ENCODE assay signal across 14 cellular contexts in genomic region chr9:108786756-108787663, GRCh38.
DNase-seq lines count a peak whose midpoint lies in the region; ATAC-seq, FAIRE-seq and TF ChIP-seq lines count a peak whose summit lies in the region.
"Had no signal": no experiment of that assay in that cellular context is flagged by ENCODE, and none has a peak within 500 bp of the region (broad histone marks: within the 10 kb centered on the region; RNA-seq: fewer than 3 reads in every experiment).

No MANE protein-coding gene starts in this region.

- H3K4me3 Mint-ChIP-seq in astrocyte (ENCODE audit: unreplicated experiment) (peak overlapping the region; percentile 15), CD14-positive monocyte (no peak overlapping the region)
- H3K4me3 Mint-ChIP-seq: CD4-positive, alpha-beta memory T cell; stimulated activated naive CD8-positive, alpha-beta T cell treated with anti-CD3 and anti-CD28 coated beads, Interleukin-15, Interleukin-2, amounts not matched to agents 100 ng/mL and 50 ng/mL, for 24 hours; T-helper 2 cell treated with Interferon-gamma antibody and Interleukin-4, amounts not matched to agents 5 μg/mL and 100 μg/mL, for 36 hours had no signal

- H4K20me1 ChIP-seq in astrocyte (ENCODE audit: insufficient read depth, low read length) = no peaks in the 10 kb centered on the region

- H3K9ac ChIP-seq in astrocyte (ENCODE audit: low read length) = peak overlapping the region; percentile 13

- H3K36me3 Mint-ChIP-seq in astrocyte (ENCODE audit: low read depth, unreplicated experiment) (no peaks in the 10 kb centered on the region), CD14-positive monocyte (no peaks in the 10 kb centered on the region)
- H3K36me3 Mint-ChIP-seq: CD4-positive, alpha-beta memory T cell had no signal

- TF ChIP-seq CTCF in A673 (conservative IDR thresholded peaks at IDR 0.05; ENCODE audit: low read depth, low read length) (no peak), astrocyte (IDR thresholded peaks at IDR 0.05; ENCODE audit: insufficient read depth, low read depth, low read length) (no peak), kidney epithelial cell (IDR thresholded peaks at IDR 0.05; ENCODE audit: insufficient read depth, low read length, poor library complexity, severe bottlenecking) (no peak), CD14-positive monocyte (IDR thresholded peaks at IDR 0.05) (no peak)

- no peak overlapping the region for H3K4me3 ChIP-seq in A673 (ENCODE audit: low read depth, low read length, poor library complexity, severe bottlenecking)
- no peak overlapping the region for H3K4me3 ChIP-seq in astrocyte (ENCODE audit: insufficient read depth, low read depth, low read length)
- no peak overlapping the region for H3K4me3 ChIP-seq in kidney epithelial cell (ENCODE audit: low read depth, low read length)
- H3K4me3 ChIP-seq: adrenal gland had no signal

- H3K27ac Mint-ChIP-seq in astrocyte (ENCODE audit: unreplicated experiment) (peak overlapping the region; percentile 84), CD14-positive monocyte (peak overlapping the region in 1 of 7 donors; percentile 46)
- H3K27ac Mint-ChIP-seq: CD4-positive, alpha-beta memory T cell; stimulated activated naive CD8-positive, alpha-beta T cell treated with anti-CD3 and anti-CD28 coated beads, Interleukin-15, Interleukin-2, amounts not matched to agents 100 ng/mL and 50 ng/mL, for 24 hours; T-helper 2 cell treated with Interferon-gamma antibody and Interleukin-4, amounts not matched to agents 5 μg/mL and 100 μg/mL, for 36 hours had no signal

- H2AFZ ChIP-seq in astrocyte (ENCODE audit: low read depth, low read length) = peak overlapping the region; percentile 36

- no peak overlapping the region for H3K27ac ChIP-seq in A673 (ENCODE audit: low read depth, low read length, poor library complexity, severe bottlenecking)
- H3K27ac ChIP-seq in astrocyte (ENCODE audit: low read depth, low read length) = no peak overlapping the region
- H3K27ac ChIP-seq: adrenal gland had no signal

- intact Hi-C loops in A673 (cut with micrococcal nuclease; ENCODE audit: unreplicated experiment) = no loop called here
- intact Hi-C loops in CD14-positive monocyte (cut with micrococcal nuclease) = no loop called here

- POLR2A ChIA-PET in A673 (lab: Charles Lee; ENCODE audit: low non-redundant PET) = no interaction called here

- no peaks in the 10 kb centered on the region for H3K9me3 ChIP-seq in A673 (ENCODE audit: low read depth, low read length, poor library complexity, severe bottlenecking)
- H3K9me3 ChIP-seq in astrocyte (ENCODE audit: insufficient read depth, low read depth, low read length) = no peaks in the 10 kb centered on the region
- H3K9me3 ChIP-seq: adrenal gland had no signal

- peak overlapping the region; percentile 62 for H3K4me2 ChIP-seq in astrocyte (ENCODE audit: low read length)

- H3K9me3 Mint-ChIP-seq in astrocyte (ENCODE audit: unreplicated experiment) (peaks cover 10% of the 10 kb centered on the region), CD14-positive monocyte (peaks cover 5 to 32% (median 18%) of the 10 kb centered on the region in 7 donors)
- H3K9me3 Mint-ChIP-seq: stimulated activated naive CD8-positive, alpha-beta T cell treated with anti-CD3 and anti-CD28 coated beads, Interleukin-15, Interleukin-2, amounts not matched to agents 100 ng/mL and 50 ng/mL, for 24 hours; T-helper 2 cell treated with Interferon-gamma antibody and Interleukin-4, amounts not matched to agents 5 μg/mL and 100 μg/mL, for 36 hours had no signal

- no TSS peak for BruUV-seq in A673 (replicated peaks; lab: Mats Ljungman, UMichigan)

- CTCF ChIA-PET in A673 (lab: Charles Lee) = no interaction called here

- H3K4me1 ChIP-seq in A673 (ENCODE audit: insufficient read depth, low read length, poor library complexity, severe bottlenecking) (peaks cover 25% of the 10 kb centered on the region), astrocyte (ENCODE audit: insufficient read depth, low read length) (peaks cover 15% of the 10 kb centered on the region)

- H3K4me1 Mint-ChIP-seq in astrocyte (ENCODE audit: low read depth, unreplicated experiment) = peaks cover 46% of the 10 kb centered on the region
- peaks cover 49% of the 10 kb centered on the region for H3K4me1 Mint-ChIP-seq in CD14-positive monocyte
- H3K4me1 Mint-ChIP-seq: CD4-positive, alpha-beta memory T cell had no signal

- no peaks in the 10 kb centered on the region for H3K27me3 ChIP-seq in A673 (replicated peaks; ENCODE audit: insufficient read depth, low read depth, low read length, poor library complexity)
- H3K27me3 ChIP-seq in astrocyte (ENCODE audit: insufficient read depth, low read length) = peaks cover 21% of the 10 kb centered on the region
- H3K27me3 ChIP-seq in kidney epithelial cell (ENCODE audit: control insufficient read depth, insufficient read depth, low read length) = peaks cover 3% of the 10 kb centered on the region

- H3K27me3 Mint-ChIP-seq in astrocyte (ENCODE audit: low read depth, unreplicated experiment) = peaks cover 2% of the 10 kb centered on the region
- H3K27me3 Mint-ChIP-seq in CD14-positive monocyte (ENCODE audit: low read depth in 3 of 3) = peaks cover 0 to 2% (median 0%) of the 10 kb centered on the region in 3 donors

- DNase-seq in A673 (ENCODE audit: low spot score) (peak; percentile 85), HPDE6-E6E7 (ENCODE audit: extremely low spot score) (peak; percentile 86), astrocyte (ENCODE audit: low read depth) (peak; percentile 53), kidney epithelial cell (ENCODE audit: low read depth) (peak; percentile 55), NCI-H1092 treated with DMSO at 0.1 percent for 48 hours (lab: John Stamatoyannopoulos, UW) (no peak), CD14-positive monocyte (ENCODE audit: low spot score) (no peak)
- DNase-seq: CD4-positive, alpha-beta memory T cell; NCI-H2029 had no signal

- ATAC-seq in HG02642 (IDR thresholded peaks at IDR 0.05; ENCODE audit: poor library complexity, unreplicated experiment) = no peak
- ATAC-seq in HG03159 (IDR thresholded peaks at IDR 0.05; ENCODE audit: unreplicated experiment) = no peak
- ATAC-seq: sciatic nerve had no signal

- FAIRE-seq in astrocyte (lab: Jason Lieb, UNC) = no peak

- no peaks in the 10 kb centered on the region for H3K79me2 ChIP-seq in astrocyte (ENCODE audit: insufficient read depth, low read length)

- H3K36me3 ChIP-seq in A673 (ENCODE audit: insufficient read depth, low read length, poor library complexity, severe bottlenecking) (no peaks in the 10 kb centered on the region), astrocyte (ENCODE audit: insufficient read depth, low read length) (no peaks in the 10 kb centered on the region), kidney epithelial cell (ENCODE audit: control insufficient read depth, insufficient read depth, low read length) (no peaks in the 10 kb centered on the region)
- H3K36me3 ChIP-seq: adrenal gland had no signal

Comparison
In these comparisons a context has a peak if more than half of its experiments do, and no peak if none do; other contexts are left out.
1. DNase-seq: peak in A673 (single experiment), HPDE6-E6E7 (single experiment), astrocyte (single experiment) and kidney epithelial cell (single experiment); none in NCI-H1092 treated with DMSO at 0.1 percent for 48 hours (single experiment) and CD14-positive monocyte (single experiment).